Comparison of ENCODE assay signal across 8 cellular contexts in the genomic region with DNA sequence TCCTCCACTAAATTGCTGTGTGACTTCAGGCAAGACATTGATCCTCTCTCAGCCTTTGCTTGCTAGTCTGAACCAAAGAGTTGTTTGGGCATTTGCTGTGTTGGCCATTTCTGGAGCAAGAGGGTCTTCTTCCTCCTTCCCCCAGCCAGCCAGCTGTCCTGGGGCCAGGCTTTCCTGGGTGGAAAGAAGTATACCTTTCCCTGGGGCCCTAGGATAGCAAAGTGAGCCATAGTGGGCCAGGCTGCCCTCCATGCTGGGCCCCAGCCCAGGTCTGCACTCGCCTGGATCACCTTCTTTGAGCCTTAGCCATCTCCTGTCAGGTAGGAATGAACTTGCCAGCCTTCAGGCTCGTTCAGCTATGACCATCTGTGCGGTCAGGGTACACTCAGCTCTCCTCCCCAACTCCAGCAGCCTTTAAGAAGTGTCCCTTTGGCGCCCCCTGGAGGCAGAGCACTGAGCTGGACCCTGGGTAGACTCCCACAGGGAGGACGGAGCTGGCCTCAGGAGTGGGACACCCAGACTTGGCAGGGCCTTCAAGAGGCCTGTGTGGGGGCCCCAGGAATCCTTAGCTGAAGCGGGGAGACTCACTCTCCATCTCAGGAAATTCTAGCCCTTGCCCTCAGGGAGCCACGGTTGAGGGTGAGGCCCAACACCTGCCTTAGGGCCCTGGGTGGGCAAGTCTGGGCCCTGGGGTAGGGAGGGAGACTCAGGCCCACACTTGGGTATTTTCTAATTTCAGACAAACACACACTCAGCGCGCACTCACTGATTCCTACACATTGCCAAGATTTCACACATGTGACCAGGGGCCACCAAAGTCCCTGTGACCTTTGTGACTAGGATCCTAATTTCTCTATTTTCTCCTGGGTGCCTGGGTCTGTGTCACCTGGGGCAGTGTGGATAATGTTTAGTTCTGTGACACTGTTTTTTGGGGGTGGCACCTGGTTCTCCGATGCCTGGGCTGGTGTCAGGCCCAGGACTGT. TPM values are rescaled to one million over a fixed set of nuclear protein-coding genes. Genes with fewer than 3 reads are reported as not detected.
DNase-seq lines count a peak whose midpoint lies in the region; ATAC-seq and TF ChIP-seq lines count a peak whose summit lies in the region.

No MANE protein-coding gene starts in this region.

- H3K4me1 ChIP-seq in CD4-positive, alpha-beta memory T cell (ENCODE audit: insufficient read depth, low read length): no peaks in the 10 kb centered on the region
- peaks cover 9% of the 10 kb centered on the region for H3K4me1 ChIP-seq in hepatocyte (ENCODE audit: insufficient read depth)

- H3K4me3 Mint-ChIP-seq in CD4-positive, alpha-beta memory T cell: no peak overlapping the region

- no peak overlapping the region for H3K27ac ChIP-seq in CD4-positive, alpha-beta memory T cell (ENCODE audit: low read depth, low read length)
- H3K27ac ChIP-seq in hepatocyte: peak overlapping the region; percentile 89

- DNase-seq in CD4-positive, alpha-beta memory T cell: peak; percentile 61 to 75 (median 68)
- DNase-seq in NCI-H1694 (lab: John Stamatoyannopoulos, UW): peak; percentile 62
- peak; percentile 36 for DNase-seq in T-helper 22 cell (ENCODE audit: low read depth)
- DNase-seq in astrocyte of the cerebellum (ENCODE audit: low read depth): peak; percentile 57
- DNase-seq in hepatocyte (ENCODE audit: low spot score): peak; percentile 93
- DNase-seq in skeletal muscle cell (ENCODE audit: low read depth): peak; percentile 21

- WGBS in hepatocyte (ENCODE audit: low lambda C conversion rate, missing lambda C conversion rate): 37% methylated on average over 10 of the region's 10 CpGs

- H3K9me2 ChIP-seq in hepatocyte (replicated peaks; ENCODE audit: insufficient read depth): no peaks in the 10 kb centered on the region

- no peaks in the 10 kb centered on the region for H3K79me2 ChIP-seq in hepatocyte

- no peaks in the 10 kb centered on the region for H4K20me1 ChIP-seq in hepatocyte (ENCODE audit: insufficient read depth, poor library complexity, severe bottlenecking)

- H3K27ac Mint-ChIP-seq in CD4-positive, alpha-beta memory T cell: no peak overlapping the region

- no peak overlapping the region for H3K4me2 ChIP-seq in hepatocyte

- no peaks in the 10 kb centered on the region for H3K9me3 Mint-ChIP-seq in CD4-positive, alpha-beta memory T cell

- no peaks in the 10 kb centered on the region for H3K27me3 ChIP-seq in CD4-positive, alpha-beta memory T cell (ENCODE audit: insufficient read depth, low read length)
- no peaks in the 10 kb centered on the region for H3K27me3 ChIP-seq in hepatocyte

- POLR2A ChIA-PET in CD4-positive, alpha-beta memory T cell (lab: Charles Lee; ENCODE audit: partially characterized antibody): interaction anchor here (0.6 to 1.4 kb wide), 4 partner anchors 11 to 1796 kb away, joined by 3 to 15 read pairs (median 5); no protein-coding TSS in a partner anchor

- no peaks in the 10 kb centered on the region for H3K36me3 ChIP-seq in CD4-positive, alpha-beta memory T cell (ENCODE audit: insufficient read depth, low read length)
- H3K36me3 ChIP-seq in hepatocyte (replicated peaks; ENCODE audit: insufficient read depth, low read depth): no peaks in the 10 kb centered on the region

- intact Hi-C loops in CD4-positive, alpha-beta memory T cell (cut with micrococcal nuclease): loop anchor here (1.0 to 2.0 kb wide), 2 partner anchors 44 to 276 kb away; no protein-coding TSS in a partner anchor

- peak; percentile 89 for TF ChIP-seq CTCF in astrocyte of the cerebellum (IDR thresholded peaks at IDR 0.05; ENCODE audit: low read depth, low read length, missing control alignments)
- TF ChIP-seq CTCF in hepatocyte (IDR thresholded peaks at IDR 0.05; ENCODE audit: poor library complexity): peak; percentile 86

- CTCF ChIA-PET in CD4-positive, alpha-beta memory T cell (lab: Charles Lee; ENCODE audit: partially characterized antibody): interaction anchor here (0.5 to 15.9 kb wide), 41 partner anchors 8 to 1420 kb away, joined by 3 to 560 read pairs (median 4); a partner anchor contains a TSS

- ATAC-seq in GM21723 (IDR thresholded peaks at IDR 0.05; ENCODE audit: unreplicated experiment) (peak; percentile 62), HG02610 (IDR thresholded peaks at IDR 0.05; ENCODE audit: unreplicated experiment) (no peak)

- H3K36me3 Mint-ChIP-seq in CD4-positive, alpha-beta memory T cell: no peaks in the 10 kb centered on the region

- in situ Hi-C loops in astrocyte of the cerebellum (cut with HindIII; ENCODE audit: low sequenced_read_pairs): loop anchor here (10.0 kb wide), 1 partner anchor 180 kb away; no protein-coding TSS in a partner anchor

- H3K4me1 Mint-ChIP-seq in CD4-positive, alpha-beta memory T cell: no peaks in the 10 kb centered on the region

- H3K27me3 Mint-ChIP-seq in CD4-positive, alpha-beta memory T cell: peaks cover 3 to 7% of the 10 kb centered on the region in 2 donors

- H3K9me3 ChIP-seq in CD4-positive, alpha-beta memory T cell (ENCODE audit: control insufficient read depth in 1 of 2, low read length in 2 of 2): no peaks in the 10 kb centered on the region
- H3K9me3 ChIP-seq in hepatocyte (ENCODE audit: low read depth): no peaks in the 10 kb centered on the region

- no peak overlapping the region for H3K4me3 ChIP-seq in CD4-positive, alpha-beta memory T cell (ENCODE audit: low read length in 2 of 2)
- H3K4me3 ChIP-seq in astrocyte of the cerebellum (ENCODE audit: low read depth, low read length) (no peak overlapping the region), hepatocyte (no peak overlapping the region), skeletal muscle cell (ENCODE audit: low read depth, low read length) (no peak overlapping the region)

- no peak overlapping the region for H2AFZ ChIP-seq in hepatocyte

RNA-seq across cellular contexts. Expression of a gene that starts 35.6 kb away (rescaled TPM):
- total RNA-seq in CD4-positive, alpha-beta memory T cell: under 1 TPM; 0.15 to 0.22 TPM
- polyA plus RNA-seq in CD4-positive, alpha-beta memory T cell: under 1 TPM; 0.10 to 0.30 TPM
- 0.16 TPM in 1 of 2 replicates, not detected in the other for total RNA-seq in hepatocyte
- 0.12 and 0.64 TPM in 2 replicates for polyA plus RNA-seq in hepatocyte

RNA-seq across cellular contexts. Expression of a gene that starts 54.1 kb away (rescaled TPM):
- 1 to 10 TPM; 2.4 to 2.8 TPM for total RNA-seq in CD4-positive, alpha-beta memory T cell
- not detected for polyA plus RNA-seq in CD4-positive, alpha-beta memory T cell
- 52.2 and 79.2 TPM in 2 replicates for total RNA-seq in hepatocyte
- 43.4 and 51.6 TPM in 2 replicates for polyA plus RNA-seq in hepatocyte

Comparison
In these comparisons a context has a peak if more than half of its experiments do, and no peak if none do; other contexts are left out.
1. DNase-seq: peak in every context shown above with its lines; median percentile 93 in hepatocyte; 68 in CD4-positive, alpha-beta memory T cell; 62 in NCI-H1694; 57 in astrocyte of the cerebellum; 36 in T-helper 22 cell; 21 in skeletal muscle cell.
2. RNA of a gene that starts 54.1 kb away (total RNA-seq): 52.2 to 79.2 TPM in hepatocyte; 2.4 to 2.8 TPM in CD4-positive, alpha-beta memory T cell; every median in the first group is over 10 times any median in the second.